Comparison of ENCODE assay signal across 7 cellular contexts in genomic region chr12:21252070-21252469, GRCh38.
"Had no signal": no experiment of that assay in that cellular context is flagged by ENCODE, and none has a peak within 500 bp of the region (broad histone marks: within the 10 kb centered on the region; RNA-seq: fewer than 3 reads in every experiment).

No MANE protein-coding gene starts in this region.

- H3K36me3 ChIP-seq: HAP-1 had no signal

- H3K9me3 ChIP-seq: HAP-1 had no signal

- H3K9me3 Mint-ChIP-seq: HFFc6 had no signal

- H2AFZ ChIP-seq: GM23248 had no signal

- H3K27ac Mint-ChIP-seq: HFFc6 had no signal

- H3K4me3 Mint-ChIP-seq: HFFc6 had no signal

- H3K4me1 ChIP-seq: HAP-1 had no signal

- H3K9ac ChIP-seq: GM23248 had no signal

- ATAC-seq: HCT116 had no signal

- H3K4me3 ChIP-seq: GM23248, HAP-1 had no signal

- DNase-seq: GM23248, GOT3, H7, HFFc6, IMR-90 had no signal

- H3K27ac ChIP-seq: GM23248 had no signal
